ENCODE assay signal across 18 cellular contexts in genomic region chr7:47776335-47776734, GRCh38.
"Had no signal": no experiment of that assay in that cellular context is flagged by ENCODE, and none has a peak within 500 bp of the region (broad histone marks: within the 10 kb centered on the region; RNA-seq: fewer than 3 reads in every experiment).

No MANE protein-coding gene starts in this region.

- DNase-seq: activated gamma-delta T cell treated with Interleukin-2 at 50 U/mL for 16 hours; activated T-cell treated with anti-CD3 and anti-CD28 coated beads, Interleukin-2, amount 50 U/mL, for 1 hour; aorta; central memory CD4-positive, alpha-beta T cell; dermis blood vessel endothelial cell; effector CD8-positive, alpha-beta T cell; foreskin melanocyte; left ventricle myocardium superior; nephron progenitor cell; posterior cingulate gyrus; retina; sigmoid colon; stimulated activated CD4-positive, alpha-beta T cell treated with anti-CD3 and anti-CD28 coated beads, Interleukin-2, amount 100 ng/mL, for 48 hours; T-helper 1 cell; upper lobe of left lung had no signal

- H3K9me3 ChIP-seq: sigmoid colon, upper lobe of left lung had no signal

- H3K27ac ChIP-seq: sigmoid colon, upper lobe of left lung had no signal

- H3K27ac Mint-ChIP-seq: activated naive CD4-positive, alpha-beta T cell treated with anti-CD3 and anti-CD28 coated beads, Interleukin-2, amount 50 U/mL, for 72 hours; brain; nephron progenitor cell; WTC11 had no signal

- H3K27me3 ChIP-seq: sigmoid colon, upper lobe of left lung had no signal

- H3K9me3 Mint-ChIP-seq: activated naive CD4-positive, alpha-beta T cell treated with anti-CD3 and anti-CD28 coated beads, Interleukin-2, amount 50 U/mL, for 72 hours had no signal

- H3K4me3 ChIP-seq: sigmoid colon, upper lobe of left lung had no signal

- H3K36me3 ChIP-seq: sigmoid colon, upper lobe of left lung had no signal

- H3K4me3 Mint-ChIP-seq: brain, nephron progenitor cell, WTC11 had no signal

- ATAC-seq: activated naive CD4-positive, alpha-beta T cell treated with anti-CD3 and anti-CD28 coated beads, Interleukin-2, amount 50 U/mL, for 72 hours; left ventricle myocardium superior; WTC11 had no signal

- H3K27me3 Mint-ChIP-seq: brain had no signal

- H3K4me1 ChIP-seq: upper lobe of left lung had no signal

- H3K36me3 Mint-ChIP-seq: activated naive CD4-positive, alpha-beta T cell treated with anti-CD3 and anti-CD28 coated beads, Interleukin-2, amount 50 U/mL, for 72 hours; brain; WTC11 had no signal
